ENCODE assay signal across 1 cellular context in genomic region chr10:112739219-112739969, GRCh38.
TF ChIP-seq lines count a peak whose summit lies in the region.

No MANE protein-coding gene starts in this region.

TF ChIP-seq in HepG2, 621 proteins besides CTCF, POLR2A, EP300 and RAD21 (continued from another document and continues in another):
- TF ChIP-seq TERF1 (CRISPR knock-in tag; IDR thresholded peaks at IDR 0.05) (no peak), ZNF607 (CRISPR knock-in tag; IDR thresholded peaks at IDR 0.05; ENCODE audit: borderline replicate concordance) (peak; percentile 51; the same call in 1 of the 2 replicates), ZBTB49 (CRISPR knock-in tag; IDR thresholded peaks at IDR 0.05; ENCODE audit: borderline replicate concordance) (no peak), RFX5 (IDR thresholded peaks at IDR 0.05; ENCODE audit: low read depth, low read length) (peak; percentile 65; the same call in 1 of the 2 replicates), KLF15 (CRISPR knock-in tag; IDR thresholded peaks at IDR 0.05; ENCODE audit: borderline replicate concordance) (no peak), ZNF567 (CRISPR knock-in tag; IDR thresholded peaks at IDR 0.05; ENCODE audit: borderline replicate concordance) (no peak), ZNF614 (CRISPR knock-in tag; IDR thresholded peaks at IDR 0.05; ENCODE audit: borderline replicate concordance) (peak; percentile 67; the same call in 1 of the 2 replicates), ZNF296 (CRISPR knock-in tag; conservative IDR thresholded peaks at IDR 0.05) (no peak), RORA (CRISPR knock-in tag; IDR thresholded peaks at IDR 0.05) (no peak), ETV6 (CRISPR knock-in tag; conservative IDR thresholded peaks at IDR 0.05) (no peak), ZNF530 (CRISPR knock-in tag; IDR thresholded peaks at IDR 0.05; ENCODE audit: low read depth) (no peak), SNAPC5 (CRISPR knock-in tag; IDR thresholded peaks at IDR 0.05; ENCODE audit: borderline replicate concordance) (no peak), SPEN (CRISPR knock-in tag; IDR thresholded peaks at IDR 0.05; ENCODE audit: low read depth) (peak; percentile 42; the same call in 1 of the 2 replicates), ZBTB2 (CRISPR knock-in tag; IDR thresholded peaks at IDR 0.05; ENCODE audit: low read depth) (no peak), AKAP8 (CRISPR knock-in tag; IDR thresholded peaks at IDR 0.05) (no peak), ZFP1 (CRISPR knock-in tag; IDR thresholded peaks at IDR 0.05) (peak; percentile 65; the same call in 1 of the 2 replicates), ZFY (CRISPR knock-in tag; IDR thresholded peaks at IDR 0.05) (no peak), ZEB1 (IDR thresholded peaks at IDR 0.05; ENCODE audit: insufficient replicate concordance, low read depth) (peak; percentile 44), RXRA (CRISPR knock-in tag; IDR thresholded peaks at IDR 0.05) (peak; percentile 37; the same call in 1 of the 2 replicates), TBX2 (CRISPR knock-in tag; IDR thresholded peaks at IDR 0.05; ENCODE audit: borderline replicate concordance) (peak; percentile 96), CCDC6 (CRISPR knock-in tag; IDR thresholded peaks at IDR 0.05) (0 out of 2 replicates have a peak, but pooled peaks have one; percentile 42), CREBL2 (CRISPR knock-in tag; IDR thresholded peaks at IDR 0.05; ENCODE audit: borderline replicate concordance) (no peak), ARNT2 (CRISPR knock-in tag; IDR thresholded peaks at IDR 0.05; ENCODE audit: low read depth) (0 out of 2 replicates have a peak, but pooled peaks have one; percentile 41), NFIB (CRISPR knock-in tag; IDR thresholded peaks at IDR 0.05; ENCODE audit: borderline replicate concordance) (no peak), ELF4 (CRISPR knock-in tag; IDR thresholded peaks at IDR 0.05; ENCODE audit: borderline replicate concordance) (no peak), POLR2G (IDR thresholded peaks at IDR 0.05; ENCODE audit: low read depth, low read length) (0 out of 2 replicates have a peak, but pooled peaks have one; percentile 24), ZNF569 (CRISPR knock-in tag; IDR thresholded peaks at IDR 0.05; ENCODE audit: borderline replicate concordance) (0 out of 2 replicates have a peak, but pooled peaks have one; percentile 90), TIGD3 (CRISPR knock-in tag; IDR thresholded peaks at IDR 0.05; ENCODE audit: borderline replicate concordance) (no peak), THAP7 (CRISPR knock-in tag; IDR thresholded peaks at IDR 0.05) (no peak), ZNF615 (CRISPR knock-in tag; IDR thresholded peaks at IDR 0.05; ENCODE audit: borderline replicate concordance) (no peak), SRY (CRISPR knock-in tag; IDR thresholded peaks at IDR 0.05) (no peak), AHR (CRISPR knock-in tag; IDR thresholded peaks at IDR 0.05) (no peak), ZBTB42 (CRISPR knock-in tag; IDR thresholded peaks at IDR 0.05) (peak; percentile 100), RBM39 (IDR thresholded peaks at IDR 0.05; ENCODE audit: low read depth, low read length, poor library complexity, severe bottlenecking) (no peak), SOX6 (IDR thresholded peaks at IDR 0.05) (no peak), SOX6 (CRISPR knock-in tag; IDR thresholded peaks at IDR 0.05) (peak; percentile 96), ZNF761 (CRISPR knock-in tag; conservative IDR thresholded peaks at IDR 0.05) (peak; percentile 52; the same call in 1 of the 2 replicates), DRAP1 (CRISPR knock-in tag; IDR thresholded peaks at IDR 0.05) (peak; percentile 48; the same call in 1 of the 2 replicates), PAX8 (CRISPR knock-in tag; IDR thresholded peaks at IDR 0.05; ENCODE audit: borderline replicate concordance) (no peak), HMGA1 (CRISPR knock-in tag; conservative IDR thresholded peaks at IDR 0.05) (no peak), ZNF407 (CRISPR knock-in tag; IDR thresholded peaks at IDR 0.05; ENCODE audit: not compliant biosample characterization) (no peak), ATF3 (CRISPR knock-in tag; IDR thresholded peaks at IDR 0.05) (no peak), ZNF572 (CRISPR knock-in tag; IDR thresholded peaks at IDR 0.05) (no peak), BCLAF1 (IDR thresholded peaks at IDR 0.05) (no peak), FOXA1 (IDR thresholded peaks at IDR 0.05) (peak; percentile 89), FOXA1 (CRISPR knock-in tag; IDR thresholded peaks at IDR 0.05) (peak; percentile 96)
